In the genomic region with DNA sequence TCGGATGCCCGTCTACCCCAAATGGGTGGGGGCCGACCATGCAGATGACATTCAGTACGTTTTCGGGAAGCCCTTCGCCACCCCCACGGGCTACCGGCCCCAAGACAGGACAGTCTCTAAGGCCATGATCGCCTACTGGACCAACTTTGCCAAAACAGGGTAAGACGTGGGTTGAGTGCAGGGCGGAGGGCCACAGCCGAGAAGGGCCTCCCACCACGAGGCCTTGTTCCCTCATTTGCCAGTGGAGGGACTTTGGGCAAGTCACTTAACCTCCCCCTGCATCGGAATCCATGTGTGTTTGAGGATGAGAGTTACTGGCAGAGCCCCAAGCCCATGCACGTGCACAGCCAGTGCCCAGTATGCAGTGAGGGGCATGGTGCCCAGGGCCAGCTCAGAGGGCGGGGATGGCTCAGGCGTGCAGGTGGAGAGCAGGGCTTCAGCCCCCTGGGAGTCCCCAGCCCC, we compare ENCODE assay signal across 3 cellular contexts. TPM values are rescaled to one million over a fixed set of nuclear protein-coding genes. Genes with fewer than 3 reads are reported as not detected.
"Had no signal": no experiment of that assay in that cellular context is flagged by ENCODE, and none has a peak within 500 bp of the region (broad histone marks: within the 10 kb centered on the region; RNA-seq: fewer than 3 reads in every experiment).

No MANE protein-coding gene starts in this region.

RNA-seq across cellular contexts. Expression of a gene that starts 8.8 kb away (rescaled TPM):
- total RNA-seq: osteoblast, skeletal muscle tissue had no signal
- polyA plus RNA-seq: naive thymus-derived CD4-positive, alpha-beta T cell had no signal
